Comparison of ENCODE assay signal across 8 cellular contexts in genomic region chr3:28242519-28242918, GRCh38. TPM values are rescaled to one million over a fixed set of nuclear protein-coding genes. Genes with fewer than 3 reads are reported as not detected.
DNase-seq lines count a peak whose midpoint lies in the region; ATAC-seq, FAIRE-seq and TF ChIP-seq lines count a peak whose summit lies in the region.

No MANE protein-coding gene starts in this region.

- H2AFZ ChIP-seq in GM12878 (ENCODE audit: control insufficient read depth, low read depth, low read length): no peak overlapping the region

- in situ Hi-C loops in GM12878 (cut with MboI): no loop called here

- ATAC-seq in heart right ventricle: no peak
- no peak for ATAC-seq in GM12878
- ATAC-seq in aorta (ENCODE audit: low FRiP score): no peak
- no peak for ATAC-seq in omental fat pad (ENCODE audit: low FRiP score)

- POLR2A ChIA-PET in GM12878 (lab: Charles Lee): interaction anchor here (0.8 to 5.3 kb wide), 6 partner anchors 8 to 523 kb away, joined by 3 to 31 read pairs (median 4); no protein-coding TSS in a partner anchor

- H3K27ac ChIP-seq in heart right ventricle (peak overlapping the region in 4 of 10 donors; percentile 85 to 96 (median 90)), GM12878 (ENCODE audit: control insufficient read depth, insufficient read depth) (no peak overlapping the region), mesodermal cell (ENCODE audit: low read depth, low read length, severe bottlenecking) (no peak overlapping the region), aorta (ENCODE audit: low read depth in 1 of 2, low read length in 2 of 2) (no peak overlapping the region)

- intact Hi-C loops in heart right ventricle (cut with DNase I) (loop anchor here in 1 of 10 donors (5.0 kb wide), 1 partner anchor 105 kb away; the partner anchor contains the start of genes AZI2 and ZCWPW2), cardiac septum (cut with DNase I) (loop anchor here (5.0 kb wide), 1 partner anchor 105 kb away; the partner anchor contains the start of genes AZI2 and ZCWPW2), GM12878 (cut with micrococcal nuclease; ENCODE audit: unreplicated experiment) (loop anchor here (5.0 kb wide), 2 partner anchors 205 to 760 kb away; partner anchors contain the start of gene SLC4A7), aorta (cut with DNase I) (no loop called here)

- H3K27me3 ChIP-seq in heart right ventricle (no peaks in the 10 kb centered on the region), GM12878 (replicated peaks in 1 of 2; ENCODE audit: control insufficient read depth in 2 of 2, insufficient read depth in 2 of 2, low read length in 1 of 2) (no peaks in the 10 kb centered on the region), aorta (ENCODE audit: control insufficient read depth in 1 of 2, insufficient read depth in 2 of 2, low read length in 1 of 2) (no peaks in the 10 kb centered on the region)

- no peak for TF ChIP-seq CTCF in heart right ventricle (IDR thresholded peaks at IDR 0.05)
- no peak for TF ChIP-seq CTCF in GM12878 (IDR thresholded peaks at IDR 0.05 in 2 of 3, conservative IDR thresholded peaks at IDR 0.05 in 1 of 3; ENCODE audit: control insufficient read depth in 2 of 3, extremely low read depth in 1 of 3, insufficient read depth in 1 of 3, low read depth in 3 of 3, low read length in 3 of 3)
- TF ChIP-seq CTCF in omental fat pad (IDR thresholded peaks at IDR 0.05): no peak

- no peaks in the 10 kb centered on the region for H3K9me3 ChIP-seq in heart right ventricle
- no peaks in the 10 kb centered on the region for H3K9me3 ChIP-seq in GM12878 (replicated peaks; ENCODE audit: control insufficient read depth, insufficient read depth, low read length)
- H3K9me3 ChIP-seq in mesodermal cell (ENCODE audit: control insufficient read depth, low read length): no peaks in the 10 kb centered on the region
- H3K9me3 ChIP-seq in aorta (ENCODE audit: control insufficient read depth, low read length): no peaks in the 10 kb centered on the region

- H3K36me3 ChIP-seq in heart right ventricle: no peaks in the 10 kb centered on the region
- no peaks in the 10 kb centered on the region for H3K36me3 ChIP-seq in GM12878 (ENCODE audit: control insufficient read depth in 2 of 2, insufficient read depth in 2 of 2, low read length in 1 of 2)
- no peaks in the 10 kb centered on the region for H3K36me3 ChIP-seq in mesodermal cell (ENCODE audit: control insufficient read depth, insufficient read depth, low read length)
- H3K36me3 ChIP-seq in aorta (ENCODE audit: control insufficient read depth in 1 of 2, insufficient read depth in 2 of 2, low read length in 1 of 2): no peaks in the 10 kb centered on the region

- no peak for TF ChIP-seq RAD21 in GM12878 (IDR thresholded peaks at IDR 0.05; ENCODE audit: insufficient read depth, low read depth, low read length)

- H3K4me1 ChIP-seq in heart right ventricle: peaks cover 0 to 38% (median 30%) of the 10 kb centered on the region in 9 donors
- H3K4me1 ChIP-seq in GM12878 (ENCODE audit: control insufficient read depth, insufficient read depth, low read length): no peaks in the 10 kb centered on the region
- peaks cover 7% of the 10 kb centered on the region for H3K4me1 ChIP-seq in mesodermal cell (ENCODE audit: control insufficient read depth, insufficient read depth, low read length, poor library complexity, severe bottlenecking)
- H3K4me1 ChIP-seq in aorta (ENCODE audit: control insufficient read depth in 1 of 2, insufficient read depth in 2 of 2, low read length in 2 of 2): no peaks in the 10 kb centered on the region

- H4K20me1 ChIP-seq in GM12878 (ENCODE audit: control insufficient read depth, insufficient read depth): no peaks in the 10 kb centered on the region

- H3K4me2 ChIP-seq in GM12878 (ENCODE audit: control insufficient read depth, insufficient read depth): peak overlapping the region; percentile 87

- SMC1A ChIA-PET in GM12878 (lab: Charles Lee; ENCODE audit: uncharacterized antibody, unreplicated experiment): interaction anchor here (1.2 to 8.2 kb wide), 9 partner anchors 9 to 112 kb away, joined by 3 to 43 read pairs (median 5); no protein-coding TSS in a partner anchor

- FAIRE-seq in GM12878 (lab: Jason Lieb, UNC): no peak

- peaks cover 36% of the 10 kb centered on the region for H3K79me2 ChIP-seq in GM12878 (ENCODE audit: control insufficient read depth, insufficient read depth, low read length)

- peak overlapping the region in 9 of 10 donors; percentile 76 to 97 (median 90) for H3K4me3 ChIP-seq in heart right ventricle
- peak overlapping the region; percentile 81 for H3K4me3 ChIP-seq in GM12878
- H3K4me3 ChIP-seq in mesodermal cell (ENCODE audit: extremely low read depth, insufficient read depth, low read length, poor library complexity, severe bottlenecking): peak overlapping the region; percentile 74
- H3K4me3 ChIP-seq in aorta (ENCODE audit: low read length in 2 of 2): peak overlapping the region; percentile 73 to 89

- WGBS in heart right ventricle, 2 donors: 94 to 96% methylated on average over 3 of the region's 3 CpGs
- WGBS in GM12878 (ENCODE audit: insufficient coverage, insufficient replicate concordance, low lambda C conversion rate, missing lambda C conversion rate): 99% methylated on average over 3 of the region's 3 CpGs
- WGBS in mesodermal cell (ENCODE audit: insufficient coverage in 2 of 2), 2 experiments: 88% methylated on average over 1 of the region's 3 CpGs; no CpG with 5 or more reads in 1 of the 2 experiments
- 94 to 96% methylated on average over 3 of the region's 3 CpGs for WGBS in aorta, 2 donors

- no peak for TF ChIP-seq EP300 in GM12878 (IDR thresholded peaks at IDR 0.05; ENCODE audit: borderline replicate concordance in 1 of 2, control insufficient read depth in 1 of 2, low read depth in 2 of 2, low read length in 2 of 2)

- H3K9ac ChIP-seq in GM12878 (ENCODE audit: control insufficient read depth, insufficient read depth, low read length): no peak overlapping the region; the same call in 1 of the 2 replicates

- TF ChIP-seq POLR2A in GM12878 (IDR thresholded peaks at IDR 0.05; ENCODE audit: low read depth, low read length): no peak

- CTCF ChIA-PET in GM12878 (lab: Yijun Ruan, JAX): interaction anchor here (1.2 kb wide), 1 partner anchor 113 kb away, joined by 3 read pairs; no protein-coding TSS in a partner anchor

- no peak for DNase-seq in heart right ventricle
- no peak for DNase-seq in cardiac septum (ENCODE audit: low spot score)
- DNase-seq in GM12878 (ENCODE audit: low read depth, low spot score): no peak
- DNase-seq in aorta: no peak
- DNase-seq in omental fat pad (ENCODE audit: low spot score): no peak
- no peak for DNase-seq in hypothalamus (lab: John Stamatoyannopoulos, UW)
- DNase-seq in activated CD8-positive, alpha-beta memory T cell treated with anti-CD3 and anti-CD28 coated beads for 24 hours: no peak

- RAD21 ChIA-PET in GM12878 (lab: Charles Lee; ENCODE audit: unreplicated experiment): interaction anchor here (1.2 to 2.5 kb wide), 9 partner anchors 15 to 530 kb away, joined by 3 to 11 read pairs (median 5); no protein-coding TSS in a partner anchor

- BruUV-seq in GM12878 (replicated peaks; lab: Mats Ljungman, UMichigan): TSS peak; percentile 75

TF ChIP-seq in GM12878, 131 proteins besides CTCF, POLR2A, EP300 and RAD21:
- TF ChIP-seq POLR2AphosphoS2 (IDR thresholded peaks at IDR 0.05; ENCODE audit: low read depth, low read length): no peak
- no peak for TF ChIP-seq IRF4 (IDR thresholded peaks at IDR 0.05; ENCODE audit: low read depth, low read length)
- TF ChIP-seq JUND (IDR thresholded peaks at IDR 0.05; ENCODE audit: low read depth, low read length): no peak
- TF ChIP-seq LARP7 (IDR thresholded peaks at IDR 0.05): no peak
- no peak for TF ChIP-seq POU2F2 (IDR thresholded peaks at IDR 0.05; ENCODE audit: borderline replicate concordance, low read depth, low read length)
TF ChIP-seq in GM12878: peak in this region for 0.

RNA-seq across cellular contexts. Expression of gene CMC1, which starts 1.1 kb away (rescaled TPM):
- 10 to 100 TPM; 16.9 to 38.5 (median 24.7) TPM for total RNA-seq in heart right ventricle
- 10 to 100 TPM; 50.2 to 68.6 TPM for polyA plus RNA-seq in heart right ventricle
- 22.3 TPM for total RNA-seq in cardiac septum
- total RNA-seq in GM12878 (2013; cell fraction: nucleolus; rRNA removed): 59.0 and 65.7 TPM in 2 replicates
- 12.3 and 13.8 TPM in 2 replicates for total RNA-seq in GM12878 (2014; rRNA removed)
- total RNA-seq in GM12878 (2014; rRNA removed; fragmentation: Illumina TruSeq; extraction: Trizol): 15.9 and 16.2 TPM in 2 replicates
- 22.9 and 27.1 TPM in 2 replicates for total RNA-seq in GM12878 (2021)
- 13.4 TPM for polyA plus RNA-seq in GM12878 (2011; ENCODE audit: low read depth)
- 84.3 and 148 TPM in 2 replicates for polyA plus RNA-seq in GM12878 (2011; rRNA removed)
- 25.1 and 25.6 TPM in 2 replicates for polyA plus RNA-seq in GM12878 (2011; cell fraction: cytosol; rRNA removed)
- 38.7 and 50.8 TPM in 2 replicates for polyA plus RNA-seq in GM12878 (2011; cell fraction: nucleus; rRNA removed)
- 24.4 and 28.2 TPM in 2 replicates for polyA plus RNA-seq in GM12878 (2012)
- 13.0 and 16.3 TPM in 2 replicates for polyA plus RNA-seq in GM12878 (2014; fragmentation: Illumina TruSeq; extraction: Trizol)
- polyA plus RNA-seq in GM12878 (2014; fragmentation: Nextera tagmentation; extraction: Ambion mirVana): 10 to 100 TPM; 26.9 to 41.2 TPM
- polyA plus RNA-seq in GM12878 (2014; rRNA removed): 31.4 and 32.6 TPM in 2 replicates
- 100 to 1,000 TPM in 1 of 2 experiments, 10 to 100 TPM in 1; 94.4 to 118 TPM for polyA plus RNA-seq in GM12878 (2016; fragmentation: Nextera tagmentation; extraction: Ambion mirVana)
- 13.3 and 15.8 TPM in 2 replicates for polyA minus RNA-seq in GM12878 (2011; rRNA and poly(A)+ RNA removed)
- 10.4 and 23.9 TPM in 2 replicates for polyA minus RNA-seq in GM12878 (2011; cell fraction: cytosol; rRNA and poly(A)+ RNA removed)
- 52.2 and 85.2 TPM in 2 replicates for polyA minus RNA-seq in GM12878 (2011; cell fraction: nucleus; rRNA and poly(A)+ RNA removed)
- polyA plus RNA-seq in mesodermal cell (2013, experiment 1 of 2): 41.4 TPM
- polyA plus RNA-seq in mesodermal cell (2013, experiment 2 of 2): 42.6 TPM
- 10 to 100 TPM; 16.0 to 16.4 TPM for total RNA-seq in aorta
- 10 to 100 TPM; 23.7 to 69.9 TPM for polyA plus RNA-seq in aorta
- total RNA-seq in omental fat pad: 10 to 100 TPM in 2 of 4 donors, 1 to 10 TPM in 2; 6.0 to 15.8 (median 10.1) TPM

Comparison
In these comparisons a context has a peak if more than half of its experiments do, and no peak if none do; other contexts are left out.
1. intact Hi-C loops: an anchor here in cardiac septum (5.0 kb wide) and GM12878 (5.0 kb wide); none called in aorta.